31 cellular contexts compared by ENCODE assay signal in genomic region chr20:57009775-57010174, GRCh38.
"Had no signal": no experiment of that assay in that cellular context is flagged by ENCODE, and none has a peak within 500 bp of the region (broad histone marks: within the 10 kb centered on the region; RNA-seq: fewer than 3 reads in every experiment).

No MANE protein-coding gene starts in this region.

- H3K9me3 Mint-ChIP-seq: activated CD4-positive, alpha-beta memory T cell treated with anti-CD3 and anti-CD28 coated beads for 36 hours; activated CD4-positive, alpha-beta T cell treated with anti-CD3 and anti-CD28 coated beads, Interleukin-2, amount 10 ng/mL, durations not matched to agents 7 days and 5 days; activated naive CD4-positive, alpha-beta T cell treated with anti-CD3 and anti-CD28 coated beads for 36 hours; activated T-helper 17 cell treated with anti-CD3 and anti-CD28 coated beads, Interleukin-2, amount 50 U/mL, for 72 hours had no signal

- H3K9ac ChIP-seq: SK-N-SH had no signal

- H3K9me3 ChIP-seq: SJCRH30, SK-N-SH had no signal

- H3K4me3 Mint-ChIP-seq: activated CD4-positive, alpha-beta memory T cell treated with anti-CD3 and anti-CD28 coated beads for 36 hours; activated CD4-positive, alpha-beta T cell treated with anti-CD3 and anti-CD28 coated beads, Interleukin-2, amount 10 ng/mL, durations not matched to agents 7 days and 5 days; activated naive CD4-positive, alpha-beta T cell treated with anti-CD3 and anti-CD28 coated beads for 36 hours; activated naive CD8-positive, alpha-beta T cell; activated T-helper 17 cell treated with anti-CD3 and anti-CD28 coated beads, Interleukin-2, amount 50 U/mL, for 72 hours had no signal

- H3K36me3 ChIP-seq: brain microvascular endothelial cell, cardiac muscle cell, SJCRH30 had no signal

- H3K27ac ChIP-seq: brain microvascular endothelial cell, cardiac muscle cell, SJCRH30, VCaP had no signal

- H3K4me3 ChIP-seq: cardiac muscle cell, K562, SJCRH30 had no signal

- H3K4me1 ChIP-seq: SJCRH30 had no signal

- H3K4me2 ChIP-seq: SK-N-SH had no signal

- H3K4me1 Mint-ChIP-seq: activated CD4-positive, alpha-beta T cell treated with anti-CD3 and anti-CD28 coated beads, Interleukin-2, amount 10 ng/mL, durations not matched to agents 7 days and 5 days; activated T-helper 17 cell treated with anti-CD3 and anti-CD28 coated beads, Interleukin-2, amount 50 U/mL, for 72 hours had no signal

- ATAC-seq: activated T-helper 17 cell treated with anti-CD3 and anti-CD28 coated beads, Interleukin-2, amount 50 U/mL, for 72 hours; K562 had no signal

- FAIRE-seq: K562 had no signal

- H3K27ac Mint-ChIP-seq: activated CD4-positive, alpha-beta memory T cell treated with anti-CD3 and anti-CD28 coated beads for 36 hours; activated CD4-positive, alpha-beta T cell treated with anti-CD3 and anti-CD28 coated beads, Interleukin-2, amount 10 ng/mL, durations not matched to agents 7 days and 5 days; activated naive CD4-positive, alpha-beta T cell treated with anti-CD3 and anti-CD28 coated beads for 36 hours; activated naive CD8-positive, alpha-beta T cell; activated T-helper 17 cell treated with anti-CD3 and anti-CD28 coated beads, Interleukin-2, amount 50 U/mL, for 72 hours had no signal

- H3K36me3 Mint-ChIP-seq: activated CD4-positive, alpha-beta memory T cell treated with anti-CD3 and anti-CD28 coated beads for 36 hours; activated naive CD8-positive, alpha-beta T cell had no signal

- H3K27me3 ChIP-seq: brain microvascular endothelial cell had no signal

- DNase-seq: activated CD4-positive, alpha-beta memory T cell treated with anti-CD3 and anti-CD28 coated beads for 36 hours; activated CD4-positive, alpha-beta T cell treated with anti-CD3 and anti-CD28 coated beads, Interleukin-2, amount 10 ng/mL, durations not matched to agents 7 days and 5 days; activated CD4-positive, CD25-positive, alpha-beta regulatory T cell; activated CD8-positive, alpha-beta memory T cell treated with anti-CD3 and anti-CD28 coated beads for 24 hours; activated gamma-delta T cell; activated naive CD4-positive, alpha-beta T cell treated with anti-CD3 and anti-CD28 coated beads for 36 hours; activated T-cell treated with anti-CD3 and anti-CD28 coated beads for 4 hours; activated T-cell treated with anti-CD3 and anti-CD28 coated beads, Interleukin-2, amount 50 U/mL, for 48 hours; amygdala; brain microvascular endothelial cell; Kasumi-1; NCI-H1048; NCI-H1417; NCI-H1694; NCI-H2029; NCI-H2107; NCI-H2171 treated with DMSO at 0.1 percent for 48 hours; NCI-H345; NCI-H510A; NCI-H526 treated with DMSO at 0.1 percent for 48 hours; NCI-H82; Right ventricle myocardium superior; RPMI8226; SJCRH30; SK-N-SH; T-helper 1 cell had no signal

- H3K9me2 ChIP-seq: SK-N-SH had no signal
